ENCODE assay signal across 30 cellular contexts in genomic region chr1:152876827-152877226, GRCh38. TPM values are rescaled to one million over a fixed set of nuclear protein-coding genes. Genes with fewer than 3 reads are reported as not detected.
DNase-seq lines count a peak whose midpoint lies in the region; ATAC-seq, FAIRE-seq and TF ChIP-seq lines count a peak whose summit lies in the region.
"Had no signal": no experiment of that assay in that cellular context is flagged by ENCODE, and none has a peak within 500 bp of the region (broad histone marks: within the 10 kb centered on the region; RNA-seq: fewer than 3 reads in every experiment).

No MANE protein-coding gene starts in this region.

- H3K4me3 ChIP-seq in esophagus muscularis mucosa (no peak overlapping the region), HepG2 (replicated peaks in 1 of 3; ENCODE audit: insufficient read depth in 1 of 3, low read depth in 2 of 3, low read length in 3 of 3) (no peak overlapping the region)
- H3K4me3 ChIP-seq: BLaER1, GM12878 had no signal

- no peaks in the 10 kb centered on the region for H4K20me1 ChIP-seq in HepG2 (ENCODE audit: insufficient read depth, low read length)
- H4K20me1 ChIP-seq: BLaER1 had no signal

- no peak for TF ChIP-seq POLR2A in esophagus muscularis mucosa (IDR thresholded peaks at IDR 0.05; ENCODE audit: low read depth)
- no peak for TF ChIP-seq POLR2A in HepG2 (IDR thresholded peaks at IDR 0.05; ENCODE audit: insufficient read depth in 1 of 2, low read depth in 2 of 2, low read length in 2 of 2)

- POLR2A ChIA-PET in HepG2 (lab: Yijun Ruan, JAX), result no interaction called here

- H3K9ac ChIP-seq in HepG2 (ENCODE audit: insufficient read depth, low read depth, low read length), result no peak overlapping the region
- H3K9ac ChIP-seq: BLaER1 had no signal

- intact Hi-C loops in esophagus muscularis mucosa (cut with DNase I) (no loop called here), HepG2 (cut with micrococcal nuclease; ENCODE audit: unreplicated experiment) (no loop called here)

- no peak for TF ChIP-seq RAD21 in HepG2 (CRISPR knock-in tag; IDR thresholded peaks at IDR 0.05)

- peaks cover 0 to 5% (median 0%) of the 10 kb centered on the region in 4 donors for H3K4me1 ChIP-seq in esophagus muscularis mucosa
- peaks cover 6% of the 10 kb centered on the region for H3K4me1 ChIP-seq in HepG2 (ENCODE audit: insufficient read depth, low read length)
- H3K4me1 ChIP-seq: BE2C, BLaER1 had no signal

- H3K27me3 ChIP-seq in esophagus muscularis mucosa, result no peaks in the 10 kb centered on the region
- no peaks in the 10 kb centered on the region for H3K27me3 ChIP-seq in HepG2 (ENCODE audit: control insufficient read depth in 1 of 2, insufficient read depth in 2 of 2, low read length in 2 of 2)
- H3K27me3 ChIP-seq: BE2C, BLaER1 had no signal

- TF ChIP-seq CTCF in esophagus muscularis mucosa (IDR thresholded peaks at IDR 0.05) (no peak), HepG2 (CRISPR knock-in tag; IDR thresholded peaks at IDR 0.05) (no peak)

- no peaks in the 10 kb centered on the region for H3K36me3 ChIP-seq in esophagus muscularis mucosa
- H3K36me3 ChIP-seq in HepG2 (replicated peaks in 1 of 2; ENCODE audit: control insufficient read depth in 1 of 2, insufficient read depth in 2 of 2, low read length in 2 of 2), result no peaks in the 10 kb centered on the region
- H3K36me3 ChIP-seq: BE2C, BLaER1 had no signal

- no peak overlapping the region for H2AFZ ChIP-seq in HepG2 (ENCODE audit: low read length)

- TF ChIP-seq EP300 in esophagus muscularis mucosa (IDR thresholded peaks at IDR 0.05), result no peak
- TF ChIP-seq EP300 in HepG2 (IDR thresholded peaks at IDR 0.05; ENCODE audit: low read depth in 2 of 2, low read length in 2 of 2), result no peak
- no peak for TF ChIP-seq EP300 in HepG2 (CRISPR knock-in tag; IDR thresholded peaks at IDR 0.05; ENCODE audit: borderline replicate concordance)

- 75% methylated on average over 1 of the region's 1 CpG for WGBS in esophagus muscularis mucosa
- 0% methylated on average over 1 of the region's 1 CpG for WGBS in HepG2 (ENCODE audit: low lambda C conversion rate)

- in situ Hi-C loops in HepG2 (cut with HindIII; ENCODE audit: extremely low pct_ligation_motif_present, low pct_unique_long_range_greater_than_20kb), result loop anchor here (10.0 kb wide), 2 partner anchors 318 to 348 kb away; no protein-coding TSS in a partner anchor

- H3K79me2 ChIP-seq in HepG2 (ENCODE audit: insufficient read depth, low read length), result no peaks in the 10 kb centered on the region

- no peak for FAIRE-seq in HepG2 (lab: Jason Lieb, UNC)
- FAIRE-seq: A204.1, GM12878, GM12892, GM18507 had no signal

- BruUV-seq in HepG2 (replicated peaks; lab: Mats Ljungman, UMichigan), result no TSS peak

- no peak for ATAC-seq in HepG2
- ATAC-seq in HG02623 (IDR thresholded peaks at IDR 0.05; ENCODE audit: unreplicated experiment), result no peak
- ATAC-seq: GM12878 had no signal

- CTCF ChIA-PET in HepG2 (lab: Yijun Ruan, JAX; ENCODE audit: low intra/inter-chr PET ratio, low total read pairs), result no interaction called here

- no peaks in the 10 kb centered on the region for H3K9me3 ChIP-seq in esophagus muscularis mucosa
- no peaks in the 10 kb centered on the region for H3K9me3 ChIP-seq in HepG2 (ENCODE audit: low read length)
- H3K9me3 ChIP-seq: BE2C, BLaER1 had no signal

- no peak overlapping the region for H3K4me2 ChIP-seq in HepG2 (ENCODE audit: low read depth, low read length)
- H3K4me2 ChIP-seq: BLaER1 had no signal

- DNase-seq in esophagus muscularis mucosa (ENCODE audit: extremely low spot score) (peak; percentile 75), HepG2 (ENCODE audit: low spot score) (peak; percentile 7), kidney tubule cell (ENCODE audit: low spot score) (no peak)
- no peak for DNase-seq in activated CD8-positive, alpha-beta memory T cell treated with anti-CD3 and anti-CD28 coated beads, Interleukin-2, amount 50 U/mL, for 4 hours
- DNase-seq: 8988T; ACHN; BE2C; C1 segment of cervical spinal cord; CD4-positive, alpha-beta memory T cell; CD4-positive, CD25-positive, alpha-beta regulatory T cell; CD8-positive, alpha-beta memory T cell; COR-L47; DMS 273 treated with DMSO at 0.1 percent for 48 hours; DMS153; DMS53; DMS79; DND-41; EL; GDM1 had no signal

- no peak overlapping the region for H3K27ac ChIP-seq in esophagus muscularis mucosa (replicated peaks in 1 of 4)
- H3K27ac ChIP-seq in HepG2 (ENCODE audit: extremely low read length, insufficient read depth, low read length), result no peak overlapping the region
- H3K27ac ChIP-seq: BLaER1 had no signal

RNA-seq across cellular contexts. Expression of gene SMCP, which starts 1.3 kb away (rescaled TPM):
- not detected for total RNA-seq in esophagus muscularis mucosa
- not detected in 2 replicates for total RNA-seq in HepG2 (2016; rRNA removed; fragmentation: Illumina TruSeq; extraction: Trizol)
- not detected in 2 replicates for total RNA-seq in HepG2 (2016; cell fraction: cytosol; rRNA removed; fragmentation: Illumina TruSeq; extraction: Trizol; ENCODE audit: low read depth)
- not detected in 2 replicates for total RNA-seq in HepG2 (2016; cell fraction: insoluble cytoplasmic fraction; rRNA removed; fragmentation: Illumina TruSeq; extraction: Trizol)
- not detected in 2 replicates for total RNA-seq in HepG2 (2016; cell fraction: membrane; rRNA removed; fragmentation: Illumina TruSeq; extraction: Trizol)
- total RNA-seq in HepG2 (2016; cell fraction: nucleus; rRNA removed; fragmentation: Illumina TruSeq; extraction: Trizol), result not detected in 2 replicates
- polyA plus RNA-seq in HepG2 (2011; rRNA removed), result not detected in 2 replicates
- polyA plus RNA-seq in HepG2 (2011; cell fraction: cytosol; rRNA removed), result not detected in 2 replicates
- not detected in 2 replicates for polyA plus RNA-seq in HepG2 (2011; cell fraction: nucleus; rRNA removed)
- not detected in 2 replicates for polyA plus RNA-seq in HepG2 (2012)
- not detected in 2 replicates for polyA plus RNA-seq in HepG2 (2016; cell fraction: cytosol; fragmentation: Illumina TruSeq; extraction: Trizol; ENCODE audit: low read depth)
- polyA plus RNA-seq in HepG2 (2016; cell fraction: insoluble cytoplasmic fraction; fragmentation: Illumina TruSeq; extraction: Trizol; ENCODE audit: low read depth), result not detected in 2 replicates
- not detected in 2 replicates for polyA plus RNA-seq in HepG2 (2016; cell fraction: membrane; fragmentation: Illumina TruSeq; extraction: Trizol; ENCODE audit: low read depth)
- polyA plus RNA-seq in HepG2 (2016; cell fraction: nucleus; fragmentation: Illumina TruSeq; extraction: Trizol; ENCODE audit: insufficient read depth, low read depth), result not detected in 2 replicates
- polyA minus RNA-seq in HepG2 (2011; rRNA and poly(A)+ RNA removed; ENCODE audit: low replicate concordance), result not detected in 2 replicates
- polyA minus RNA-seq in HepG2 (2011; cell fraction: cytosol; rRNA and poly(A)+ RNA removed), result not detected in 2 replicates
- not detected in 2 replicates for polyA minus RNA-seq in HepG2 (2011; cell fraction: nucleus; rRNA and poly(A)+ RNA removed)
- total RNA-seq: A673; CD4-positive, alpha-beta memory T cell; CD4-positive, CD25-positive, alpha-beta regulatory T cell; CD8-positive, alpha-beta memory T cell; Daoy; G401; GM12878 had no signal
- polyA plus RNA-seq: AG04450; CD14-positive monocyte; CD4-positive, alpha-beta memory T cell; CD4-positive, CD25-positive, alpha-beta regulatory T cell; CD8-positive, alpha-beta memory T cell had no signal

RNA-seq across cellular contexts. Expression of gene LCE7A, which starts 17.0 kb away (rescaled TPM):
- total RNA-seq in esophagus muscularis mucosa, result not detected
- total RNA-seq in HepG2 (2016; rRNA removed; fragmentation: Illumina TruSeq; extraction: Trizol), result not detected in 2 replicates
- not detected in 2 replicates for total RNA-seq in HepG2 (2016; cell fraction: cytosol; rRNA removed; fragmentation: Illumina TruSeq; extraction: Trizol; ENCODE audit: low read depth)
- total RNA-seq in HepG2 (2016; cell fraction: insoluble cytoplasmic fraction; rRNA removed; fragmentation: Illumina TruSeq; extraction: Trizol), result not detected in 2 replicates
- not detected in 2 replicates for total RNA-seq in HepG2 (2016; cell fraction: membrane; rRNA removed; fragmentation: Illumina TruSeq; extraction: Trizol)
- not detected in 2 replicates for total RNA-seq in HepG2 (2016; cell fraction: nucleus; rRNA removed; fragmentation: Illumina TruSeq; extraction: Trizol)
- not detected in 2 replicates for polyA plus RNA-seq in HepG2 (2011; rRNA removed)
- not detected in 2 replicates for polyA plus RNA-seq in HepG2 (2011; cell fraction: cytosol; rRNA removed)
- not detected in 2 replicates for polyA plus RNA-seq in HepG2 (2011; cell fraction: nucleus; rRNA removed)
- polyA plus RNA-seq in HepG2 (2012), result not detected in 2 replicates
- polyA plus RNA-seq in HepG2 (2016; cell fraction: cytosol; fragmentation: Illumina TruSeq; extraction: Trizol; ENCODE audit: low read depth), result not detected in 2 replicates
- polyA plus RNA-seq in HepG2 (2016; cell fraction: insoluble cytoplasmic fraction; fragmentation: Illumina TruSeq; extraction: Trizol; ENCODE audit: low read depth), result not detected in 2 replicates
- not detected in 2 replicates for polyA plus RNA-seq in HepG2 (2016; cell fraction: membrane; fragmentation: Illumina TruSeq; extraction: Trizol; ENCODE audit: low read depth)
- polyA plus RNA-seq in HepG2 (2016; cell fraction: nucleus; fragmentation: Illumina TruSeq; extraction: Trizol; ENCODE audit: insufficient read depth, low read depth), result not detected in 2 replicates
- not detected in 2 replicates for polyA minus RNA-seq in HepG2 (2011; rRNA and poly(A)+ RNA removed; ENCODE audit: low replicate concordance)
- not detected in 2 replicates for polyA minus RNA-seq in HepG2 (2011; cell fraction: cytosol; rRNA and poly(A)+ RNA removed)
- polyA minus RNA-seq in HepG2 (2011; cell fraction: nucleus; rRNA and poly(A)+ RNA removed), result not detected in 2 replicates
- total RNA-seq: A673; CD4-positive, alpha-beta memory T cell; CD4-positive, CD25-positive, alpha-beta regulatory T cell; CD8-positive, alpha-beta memory T cell; Daoy; G401; GM12878 had no signal
- polyA plus RNA-seq: AG04450; CD14-positive monocyte; CD4-positive, alpha-beta memory T cell; CD4-positive, CD25-positive, alpha-beta regulatory T cell; CD8-positive, alpha-beta memory T cell; GM12878 had no signal

RNA-seq across cellular contexts. Expression of gene IVL, which starts 31.5 kb away (rescaled TPM):
- total RNA-seq in esophagus muscularis mucosa (not detected), HepG2 (2016; rRNA removed; fragmentation: Illumina TruSeq; extraction: Trizol) (not detected in 2 replicates)
- not detected in 2 replicates for total RNA-seq in HepG2 (2016; cell fraction: cytosol; rRNA removed; fragmentation: Illumina TruSeq; extraction: Trizol; ENCODE audit: low read depth)
- total RNA-seq in HepG2 (2016; cell fraction: insoluble cytoplasmic fraction; rRNA removed; fragmentation: Illumina TruSeq; extraction: Trizol), result not detected in 2 replicates
- not detected in 2 replicates for total RNA-seq in HepG2 (2016; cell fraction: membrane; rRNA removed; fragmentation: Illumina TruSeq; extraction: Trizol)
- not detected in 2 replicates for total RNA-seq in HepG2 (2016; cell fraction: nucleus; rRNA removed; fragmentation: Illumina TruSeq; extraction: Trizol)
- polyA plus RNA-seq in HepG2 (2011; rRNA removed), result not detected in 2 replicates
- not detected in 2 replicates for polyA plus RNA-seq in HepG2 (2011; cell fraction: cytosol; rRNA removed)
- polyA plus RNA-seq in HepG2 (2011; cell fraction: nucleus; rRNA removed), result not detected in 2 replicates
- not detected in 2 replicates for polyA plus RNA-seq in HepG2 (2012)
- not detected in 2 replicates for polyA plus RNA-seq in HepG2 (2016; cell fraction: cytosol; fragmentation: Illumina TruSeq; extraction: Trizol; ENCODE audit: low read depth)
- not detected in 2 replicates for polyA plus RNA-seq in HepG2 (2016; cell fraction: insoluble cytoplasmic fraction; fragmentation: Illumina TruSeq; extraction: Trizol; ENCODE audit: low read depth)
- polyA plus RNA-seq in HepG2 (2016; cell fraction: membrane; fragmentation: Illumina TruSeq; extraction: Trizol; ENCODE audit: low read depth), result not detected in 2 replicates
- polyA plus RNA-seq in HepG2 (2016; cell fraction: nucleus; fragmentation: Illumina TruSeq; extraction: Trizol; ENCODE audit: insufficient read depth, low read depth), result not detected in 2 replicates
- polyA minus RNA-seq in HepG2 (2011; rRNA and poly(A)+ RNA removed; ENCODE audit: low replicate concordance), result not detected in 2 replicates
- polyA minus RNA-seq in HepG2 (2011; cell fraction: cytosol; rRNA and poly(A)+ RNA removed), result not detected in 2 replicates
- polyA minus RNA-seq in HepG2 (2011; cell fraction: nucleus; rRNA and poly(A)+ RNA removed), result not detected in 2 replicates
- total RNA-seq: A673; CD4-positive, alpha-beta memory T cell; CD4-positive, CD25-positive, alpha-beta regulatory T cell; CD8-positive, alpha-beta memory T cell; G401 had no signal
- polyA plus RNA-seq: AG04450; CD14-positive monocyte; CD4-positive, alpha-beta memory T cell; CD4-positive, CD25-positive, alpha-beta regulatory T cell; CD8-positive, alpha-beta memory T cell had no signal

RNA-seq across cellular contexts. Expression of gene LCE6A, which starts 34.2 kb away (rescaled TPM):
- total RNA-seq in esophagus muscularis mucosa (not detected), HepG2 (2016; rRNA removed; fragmentation: Illumina TruSeq; extraction: Trizol) (not detected in 2 replicates)
- not detected in 2 replicates for total RNA-seq in HepG2 (2016; cell fraction: cytosol; rRNA removed; fragmentation: Illumina TruSeq; extraction: Trizol; ENCODE audit: low read depth)
- total RNA-seq in HepG2 (2016; cell fraction: insoluble cytoplasmic fraction; rRNA removed; fragmentation: Illumina TruSeq; extraction: Trizol), result not detected in 2 replicates
- total RNA-seq in HepG2 (2016; cell fraction: membrane; rRNA removed; fragmentation: Illumina TruSeq; extraction: Trizol), result not detected in 2 replicates
- not detected in 2 replicates for total RNA-seq in HepG2 (2016; cell fraction: nucleus; rRNA removed; fragmentation: Illumina TruSeq; extraction: Trizol)
- not detected in 2 replicates for polyA plus RNA-seq in HepG2 (2011; rRNA removed)
- not detected in 2 replicates for polyA plus RNA-seq in HepG2 (2011; cell fraction: cytosol; rRNA removed)
- polyA plus RNA-seq in HepG2 (2011; cell fraction: nucleus; rRNA removed), result not detected in 2 replicates
- not detected in 2 replicates for polyA plus RNA-seq in HepG2 (2012)
- polyA plus RNA-seq in HepG2 (2016; cell fraction: cytosol; fragmentation: Illumina TruSeq; extraction: Trizol; ENCODE audit: low read depth), result not detected in 2 replicates
- polyA plus RNA-seq in HepG2 (2016; cell fraction: insoluble cytoplasmic fraction; fragmentation: Illumina TruSeq; extraction: Trizol; ENCODE audit: low read depth), result not detected in 2 replicates
- polyA plus RNA-seq in HepG2 (2016; cell fraction: membrane; fragmentation: Illumina TruSeq; extraction: Trizol; ENCODE audit: low read depth), result not detected in 2 replicates
- polyA plus RNA-seq in HepG2 (2016; cell fraction: nucleus; fragmentation: Illumina TruSeq; extraction: Trizol; ENCODE audit: insufficient read depth, low read depth), result not detected in 2 replicates
- polyA minus RNA-seq in HepG2 (2011; rRNA and poly(A)+ RNA removed; ENCODE audit: low replicate concordance), result 0.28 TPM in 1 of 2 replicates, not detected in the other
- polyA minus RNA-seq in HepG2 (2011; cell fraction: cytosol; rRNA and poly(A)+ RNA removed), result not detected in 2 replicates
- polyA minus RNA-seq in HepG2 (2011; cell fraction: nucleus; rRNA and poly(A)+ RNA removed), result not detected in 2 replicates
- total RNA-seq: A673; CD4-positive, alpha-beta memory T cell; CD4-positive, CD25-positive, alpha-beta regulatory T cell; CD8-positive, alpha-beta memory T cell; Daoy; G401 had no signal
- polyA plus RNA-seq: AG04450; CD14-positive monocyte; CD4-positive, alpha-beta memory T cell; CD4-positive, CD25-positive, alpha-beta regulatory T cell; CD8-positive, alpha-beta memory T cell; GM12878 had no signal

RNA-seq across cellular contexts. Expression of gene LCE1A, which starts 49.6 kb away (rescaled TPM):
- not detected for total RNA-seq in esophagus muscularis mucosa
- total RNA-seq in HepG2 (2016; rRNA removed; fragmentation: Illumina TruSeq; extraction: Trizol), result not detected in 2 replicates
- total RNA-seq in HepG2 (2016; cell fraction: cytosol; rRNA removed; fragmentation: Illumina TruSeq; extraction: Trizol; ENCODE audit: low read depth), result not detected in 2 replicates
- not detected in 2 replicates for total RNA-seq in HepG2 (2016; cell fraction: insoluble cytoplasmic fraction; rRNA removed; fragmentation: Illumina TruSeq; extraction: Trizol)
- not detected in 2 replicates for total RNA-seq in HepG2 (2016; cell fraction: membrane; rRNA removed; fragmentation: Illumina TruSeq; extraction: Trizol)
- total RNA-seq in HepG2 (2016; cell fraction: nucleus; rRNA removed; fragmentation: Illumina TruSeq; extraction: Trizol), result not detected in 2 replicates
- not detected in 2 replicates for polyA plus RNA-seq in HepG2 (2011; rRNA removed)
- not detected in 2 replicates for polyA plus RNA-seq in HepG2 (2011; cell fraction: cytosol; rRNA removed)
- polyA plus RNA-seq in HepG2 (2011; cell fraction: nucleus; rRNA removed), result not detected in 2 replicates
- not detected in 2 replicates for polyA plus RNA-seq in HepG2 (2012)
- polyA plus RNA-seq in HepG2 (2016; cell fraction: cytosol; fragmentation: Illumina TruSeq; extraction: Trizol; ENCODE audit: low read depth), result not detected in 2 replicates
- not detected in 2 replicates for polyA plus RNA-seq in HepG2 (2016; cell fraction: insoluble cytoplasmic fraction; fragmentation: Illumina TruSeq; extraction: Trizol; ENCODE audit: low read depth)
- not detected in 2 replicates for polyA plus RNA-seq in HepG2 (2016; cell fraction: membrane; fragmentation: Illumina TruSeq; extraction: Trizol; ENCODE audit: low read depth)
- polyA plus RNA-seq in HepG2 (2016; cell fraction: nucleus; fragmentation: Illumina TruSeq; extraction: Trizol; ENCODE audit: insufficient read depth, low read depth), result not detected in 2 replicates
- not detected in 2 replicates for polyA minus RNA-seq in HepG2 (2011; rRNA and poly(A)+ RNA removed; ENCODE audit: low replicate concordance)
- polyA minus RNA-seq in HepG2 (2011; cell fraction: cytosol; rRNA and poly(A)+ RNA removed), result not detected in 2 replicates
- not detected in 2 replicates for polyA minus RNA-seq in HepG2 (2011; cell fraction: nucleus; rRNA and poly(A)+ RNA removed)
- total RNA-seq: A673; CD4-positive, alpha-beta memory T cell; CD4-positive, CD25-positive, alpha-beta regulatory T cell; CD8-positive, alpha-beta memory T cell; Daoy; G401; GM12878 had no signal
- polyA plus RNA-seq: AG04450; CD14-positive monocyte; CD4-positive, alpha-beta memory T cell; CD4-positive, CD25-positive, alpha-beta regulatory T cell; CD8-positive, alpha-beta memory T cell; GM12878 had no signal

Comparison
In these comparisons a context has a peak if more than half of its experiments do, and no peak if none do; other contexts are left out.
1. DNase-seq: peak in esophagus muscularis mucosa (single experiment) and HepG2 (single experiment); none in activated CD8-positive, alpha-beta memory T cell treated with anti-CD3 and anti-CD28 coated beads, Interleukin-2, amount 50 U/mL, for 4 hours (single experiment) and kidney tubule cell (single experiment).